Comparison of ENCODE assay signal across 1 cellular context in the genomic region with DNA sequence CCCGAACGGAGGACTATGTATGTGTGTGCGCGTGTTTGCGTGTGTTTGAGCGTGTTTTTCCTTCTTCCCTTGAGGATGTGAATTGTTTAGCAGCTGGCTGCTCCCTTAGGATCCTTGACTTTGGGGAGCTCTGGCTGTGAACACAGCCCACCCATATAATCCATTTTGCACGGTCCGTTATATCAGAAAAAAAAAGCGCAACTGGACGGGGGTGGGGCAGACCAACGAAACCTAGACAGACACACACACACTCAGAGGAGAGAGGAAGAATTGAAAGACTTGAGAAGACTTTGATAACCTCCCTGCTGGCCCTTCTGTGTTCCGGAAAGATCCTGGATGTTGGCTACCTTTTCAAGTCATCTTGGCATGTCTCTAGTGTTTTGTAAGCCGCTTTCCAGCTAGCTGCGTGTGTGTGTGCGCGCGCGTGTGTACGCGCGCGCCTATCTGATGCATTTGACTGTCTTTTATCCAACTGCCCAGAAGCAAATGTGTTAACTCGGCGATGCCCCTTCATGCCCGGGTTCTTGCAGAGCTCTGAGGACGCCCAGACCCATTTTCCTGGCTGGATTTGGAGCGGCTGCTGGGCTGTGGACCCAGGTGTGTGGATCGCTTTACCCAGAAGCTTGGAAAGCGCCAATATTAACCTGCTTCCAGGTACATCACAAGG.
TF ChIP-seq lines count a peak whose summit lies in the region.

No MANE protein-coding gene starts in this region.

TF ChIP-seq in HepG2, 621 proteins besides CTCF, POLR2A, EP300 and RAD21 (continued from another document):
- TF ChIP-seq, protein P1, sequence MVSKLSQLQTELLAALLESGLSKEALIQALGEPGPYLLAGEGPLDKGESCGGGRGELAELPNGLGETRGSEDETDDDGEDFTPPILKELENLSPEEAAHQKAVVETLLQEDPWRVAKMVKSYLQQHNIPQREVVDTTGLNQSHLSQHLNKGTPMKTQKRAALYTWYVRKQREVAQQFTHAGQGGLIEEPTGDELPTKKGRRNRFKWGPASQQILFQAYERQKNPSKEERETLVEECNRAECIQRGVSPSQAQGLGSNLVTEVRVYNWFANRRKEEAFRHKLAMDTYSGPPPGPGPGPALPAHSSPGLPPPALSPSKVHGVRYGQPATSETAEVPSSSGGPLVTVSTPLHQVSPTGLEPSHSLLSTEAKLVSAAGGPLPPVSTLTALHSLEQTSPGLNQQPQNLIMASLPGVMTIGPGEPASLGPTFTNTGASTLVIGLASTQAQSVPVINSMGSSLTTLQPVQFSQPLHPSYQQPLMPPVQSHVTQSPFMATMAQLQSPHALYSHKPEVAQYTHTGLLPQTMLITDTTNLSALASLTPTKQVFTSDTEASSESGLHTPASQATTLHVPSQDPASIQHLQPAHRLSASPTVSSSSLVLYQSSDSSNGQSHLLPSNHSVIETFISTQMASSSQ (IDR thresholded peaks at IDR 0.05; ENCODE audit: low read depth), result no peak
- TF ChIP-seq, protein P1 (CRISPR knock-in tag; IDR thresholded peaks at IDR 0.05; ENCODE audit: borderline replicate concordance), result 0 out of 2 replicates have a peak, but pooled peaks have one; percentile 30
- TF ChIP-seq ZNF782 (CRISPR knock-in tag; IDR thresholded peaks at IDR 0.05; ENCODE audit: borderline replicate concordance) (0 out of 2 replicates have a peak, but pooled peaks have one; percentile 20), IRX3 (CRISPR knock-in tag; IDR thresholded peaks at IDR 0.05; ENCODE audit: borderline replicate concordance, low read depth) (no peak), CCAR2 (optimal IDR thresholded peaks at IDR 0.05; ENCODE audit: low read depth, low read length) (no peak), ZNF607 (CRISPR knock-in tag; IDR thresholded peaks at IDR 0.05; ENCODE audit: borderline replicate concordance) (0 out of 2 replicates have a peak, but pooled peaks have one; percentile 30), MXD4 (CRISPR knock-in tag; IDR thresholded peaks at IDR 0.05) (no peak), ZFX (CRISPR knock-in tag; IDR thresholded peaks at IDR 0.05; ENCODE audit: low read depth) (0 out of 2 replicates have a peak, but pooled peaks have one; percentile 3), PITX1 (CRISPR knock-in tag; IDR thresholded peaks at IDR 0.05) (no peak), ZNF292 (CRISPR knock-in tag; IDR thresholded peaks at IDR 0.05; ENCODE audit: borderline replicate concordance, low read depth) (no peak), ZNF274 (CRISPR knock-in tag; IDR thresholded peaks at IDR 0.05) (0 out of 2 replicates have a peak, but pooled peaks have one; percentile 0), ESRRA (CRISPR knock-in tag; IDR thresholded peaks at IDR 0.05; ENCODE audit: low read depth) (no peak)
TF ChIP-seq in HepG2: peak in this region for 10.
